1 cellular context compared by ENCODE assay signal in the genomic region with DNA sequence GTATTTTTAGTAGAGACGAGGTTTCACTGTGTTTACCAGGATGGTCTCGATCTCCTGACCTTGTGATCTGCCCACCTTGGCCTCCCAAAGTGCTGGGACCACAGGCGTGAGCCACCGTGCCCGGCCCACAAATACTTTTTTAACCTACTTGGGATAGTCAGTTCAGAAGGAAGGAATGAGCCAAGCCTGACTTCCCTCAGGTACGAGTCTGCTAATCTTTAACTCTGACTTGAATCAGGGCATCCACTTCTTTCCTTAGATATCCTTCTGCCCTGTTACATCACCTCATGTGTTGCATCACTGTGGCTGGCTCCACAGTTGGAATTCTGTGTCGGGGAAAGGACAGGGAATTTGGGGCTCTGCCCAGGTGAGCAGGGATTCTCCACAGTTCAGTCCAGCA.
TF ChIP-seq lines count a peak whose summit lies in the region.

No MANE protein-coding gene starts in this region.

TF ChIP-seq in HepG2, 621 proteins besides CTCF, POLR2A, EP300 and RAD21 (continued from another document and continues in another):
- TF ChIP-seq, protein P1, sequence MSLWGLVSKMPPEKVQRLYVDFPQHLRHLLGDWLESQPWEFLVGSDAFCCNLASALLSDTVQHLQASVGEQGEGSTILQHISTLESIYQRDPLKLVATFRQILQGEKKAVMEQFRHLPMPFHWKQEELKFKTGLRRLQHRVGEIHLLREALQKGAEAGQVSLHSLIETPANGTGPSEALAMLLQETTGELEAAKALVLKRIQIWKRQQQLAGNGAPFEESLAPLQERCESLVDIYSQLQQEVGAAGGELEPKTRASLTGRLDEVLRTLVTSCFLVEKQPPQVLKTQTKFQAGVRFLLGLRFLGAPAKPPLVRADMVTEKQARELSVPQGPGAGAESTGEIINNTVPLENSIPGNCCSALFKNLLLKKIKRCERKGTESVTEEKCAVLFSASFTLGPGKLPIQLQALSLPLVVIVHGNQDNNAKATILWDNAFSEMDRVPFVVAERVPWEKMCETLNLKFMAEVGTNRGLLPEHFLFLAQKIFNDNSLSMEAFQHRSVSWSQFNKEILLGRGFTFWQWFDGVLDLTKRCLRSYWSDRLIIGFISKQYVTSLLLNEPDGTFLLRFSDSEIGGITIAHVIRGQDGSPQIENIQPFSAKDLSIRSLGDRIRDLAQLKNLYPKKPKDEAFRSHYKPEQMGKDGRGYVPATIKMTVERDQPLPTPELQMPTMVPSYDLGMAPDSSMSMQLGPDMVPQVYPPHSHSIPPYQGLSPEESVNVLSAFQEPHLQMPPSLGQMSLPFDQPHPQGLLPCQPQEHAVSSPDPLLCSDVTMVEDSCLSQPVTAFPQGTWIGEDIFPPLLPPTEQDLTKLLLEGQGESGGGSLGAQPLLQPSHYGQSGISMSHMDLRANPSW (CRISPR knock-in tag; IDR thresholded peaks at IDR 0.05; ENCODE audit: borderline replicate concordance): no peak
- TF ChIP-seq ZBTB1 (CRISPR knock-in tag; IDR thresholded peaks at IDR 0.05; ENCODE audit: borderline replicate concordance) (no peak), POLR2AphosphoS5 (IDR thresholded peaks at IDR 0.05; ENCODE audit: low read depth, low read length) (no peak), ZNF292 (CRISPR knock-in tag; IDR thresholded peaks at IDR 0.05; ENCODE audit: borderline replicate concordance, low read depth) (no peak), HNF4A (CRISPR knock-in tag; IDR thresholded peaks at IDR 0.05) (peak; percentile 79), ZBTB42 (CRISPR knock-in tag; IDR thresholded peaks at IDR 0.05) (no peak), ZNF841 (CRISPR knock-in tag; IDR thresholded peaks at IDR 0.05; ENCODE audit: borderline replicate concordance) (no peak), YEATS4 (CRISPR knock-in tag; IDR thresholded peaks at IDR 0.05; ENCODE audit: borderline replicate concordance) (peak; percentile 61; the same call in 1 of the 2 replicates), TP53 (CRISPR knock-in tag; conservative IDR thresholded peaks at IDR 0.05) (no peak), ZNF24 (IDR thresholded peaks at IDR 0.05) (no peak), ZNF329 (CRISPR knock-in tag; IDR thresholded peaks at IDR 0.05; ENCODE audit: low read depth) (no peak), PTBP1 (IDR thresholded peaks at IDR 0.05; ENCODE audit: low read depth, low read length, poor library complexity, severe bottlenecking) (no peak), MIER3 (CRISPR knock-in tag; IDR thresholded peaks at IDR 0.05; ENCODE audit: borderline replicate concordance) (peak; percentile 76; the same call in 1 of the 2 replicates), RFX3 (CRISPR knock-in tag; IDR thresholded peaks at IDR 0.05) (no peak), MZF1 (CRISPR knock-in tag; IDR thresholded peaks at IDR 0.05; ENCODE audit: borderline replicate concordance) (no peak), JDP2 (CRISPR knock-in tag; IDR thresholded peaks at IDR 0.05; ENCODE audit: borderline replicate concordance) (no peak), ERF (CRISPR knock-in tag; IDR thresholded peaks at IDR 0.05) (0 out of 2 replicates have a peak, but pooled peaks have one; percentile 36), GMEB1 (CRISPR knock-in tag; IDR thresholded peaks at IDR 0.05; ENCODE audit: borderline replicate concordance) (no peak), HNRNPLL (IDR thresholded peaks at IDR 0.05; ENCODE audit: low read depth, low read length, poor library complexity, severe bottlenecking) (no peak), ETV5 (CRISPR knock-in tag; IDR thresholded peaks at IDR 0.05; ENCODE audit: borderline replicate concordance) (peak; percentile 59; the same call in 1 of the 2 replicates)
- TF ChIP-seq, protein P2, sequence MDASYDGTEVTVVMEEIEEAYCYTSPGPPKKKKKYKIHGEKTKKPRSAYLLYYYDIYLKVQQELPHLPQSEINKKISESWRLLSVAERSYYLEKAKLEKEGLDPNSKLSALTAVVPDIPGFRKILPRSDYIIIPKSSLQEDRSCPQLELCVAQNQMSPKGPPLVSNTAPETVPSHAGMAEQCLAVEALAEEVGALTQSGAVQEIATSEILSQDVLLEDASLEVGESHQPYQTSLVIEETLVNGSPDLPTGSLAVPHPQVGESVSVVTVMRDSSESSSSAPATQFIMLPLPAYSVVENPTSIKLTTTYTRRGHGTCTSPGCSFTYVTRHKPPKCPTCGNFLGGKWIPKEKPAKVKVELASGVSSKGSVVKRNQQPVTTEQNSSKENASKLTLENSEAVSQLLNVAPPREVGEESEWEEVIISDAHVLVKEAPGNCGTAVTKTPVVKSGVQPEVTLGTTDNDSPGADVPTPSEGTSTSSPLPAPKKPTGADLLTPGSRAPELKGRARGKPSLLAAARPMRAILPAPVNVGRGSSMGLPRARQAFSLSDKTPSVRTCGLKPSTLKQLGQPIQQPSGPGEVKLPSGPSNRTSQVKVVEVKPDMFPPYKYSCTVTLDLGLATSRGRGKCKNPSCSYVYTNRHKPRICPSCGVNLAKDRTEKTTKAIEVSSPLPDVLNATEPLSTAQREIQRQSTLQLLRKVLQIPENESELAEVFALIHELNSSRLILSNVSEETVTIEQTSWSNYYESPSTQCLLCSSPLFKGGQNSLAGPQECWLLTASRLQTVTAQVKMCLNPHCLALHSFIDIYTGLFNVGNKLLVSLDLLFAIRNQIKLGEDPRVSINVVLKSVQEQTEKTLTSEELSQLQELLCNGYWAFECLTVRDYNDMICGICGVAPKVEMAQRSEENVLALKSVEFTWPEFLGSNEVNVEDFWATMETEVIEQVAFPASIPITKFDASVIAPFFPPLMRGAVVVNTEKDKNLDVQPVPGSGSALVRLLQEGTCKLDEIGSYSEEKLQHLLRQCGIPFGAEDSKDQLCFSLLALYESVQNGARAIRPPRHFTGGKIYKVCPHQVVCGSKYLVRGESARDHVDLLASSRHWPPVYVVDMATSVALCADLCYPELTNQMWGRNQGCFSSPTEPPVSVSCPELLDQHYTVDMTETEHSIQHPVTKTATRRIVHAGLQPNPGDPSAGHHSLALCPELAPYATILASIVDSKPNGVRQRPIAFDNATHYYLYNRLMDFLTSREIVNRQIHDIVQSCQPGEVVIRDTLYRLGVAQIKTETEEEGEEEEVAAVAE (CRISPR knock-in tag; IDR thresholded peaks at IDR 0.05; ENCODE audit: borderline replicate concordance): peak; percentile 59; the same call in 1 of the 2 replicates
- TF ChIP-seq, protein P3, sequence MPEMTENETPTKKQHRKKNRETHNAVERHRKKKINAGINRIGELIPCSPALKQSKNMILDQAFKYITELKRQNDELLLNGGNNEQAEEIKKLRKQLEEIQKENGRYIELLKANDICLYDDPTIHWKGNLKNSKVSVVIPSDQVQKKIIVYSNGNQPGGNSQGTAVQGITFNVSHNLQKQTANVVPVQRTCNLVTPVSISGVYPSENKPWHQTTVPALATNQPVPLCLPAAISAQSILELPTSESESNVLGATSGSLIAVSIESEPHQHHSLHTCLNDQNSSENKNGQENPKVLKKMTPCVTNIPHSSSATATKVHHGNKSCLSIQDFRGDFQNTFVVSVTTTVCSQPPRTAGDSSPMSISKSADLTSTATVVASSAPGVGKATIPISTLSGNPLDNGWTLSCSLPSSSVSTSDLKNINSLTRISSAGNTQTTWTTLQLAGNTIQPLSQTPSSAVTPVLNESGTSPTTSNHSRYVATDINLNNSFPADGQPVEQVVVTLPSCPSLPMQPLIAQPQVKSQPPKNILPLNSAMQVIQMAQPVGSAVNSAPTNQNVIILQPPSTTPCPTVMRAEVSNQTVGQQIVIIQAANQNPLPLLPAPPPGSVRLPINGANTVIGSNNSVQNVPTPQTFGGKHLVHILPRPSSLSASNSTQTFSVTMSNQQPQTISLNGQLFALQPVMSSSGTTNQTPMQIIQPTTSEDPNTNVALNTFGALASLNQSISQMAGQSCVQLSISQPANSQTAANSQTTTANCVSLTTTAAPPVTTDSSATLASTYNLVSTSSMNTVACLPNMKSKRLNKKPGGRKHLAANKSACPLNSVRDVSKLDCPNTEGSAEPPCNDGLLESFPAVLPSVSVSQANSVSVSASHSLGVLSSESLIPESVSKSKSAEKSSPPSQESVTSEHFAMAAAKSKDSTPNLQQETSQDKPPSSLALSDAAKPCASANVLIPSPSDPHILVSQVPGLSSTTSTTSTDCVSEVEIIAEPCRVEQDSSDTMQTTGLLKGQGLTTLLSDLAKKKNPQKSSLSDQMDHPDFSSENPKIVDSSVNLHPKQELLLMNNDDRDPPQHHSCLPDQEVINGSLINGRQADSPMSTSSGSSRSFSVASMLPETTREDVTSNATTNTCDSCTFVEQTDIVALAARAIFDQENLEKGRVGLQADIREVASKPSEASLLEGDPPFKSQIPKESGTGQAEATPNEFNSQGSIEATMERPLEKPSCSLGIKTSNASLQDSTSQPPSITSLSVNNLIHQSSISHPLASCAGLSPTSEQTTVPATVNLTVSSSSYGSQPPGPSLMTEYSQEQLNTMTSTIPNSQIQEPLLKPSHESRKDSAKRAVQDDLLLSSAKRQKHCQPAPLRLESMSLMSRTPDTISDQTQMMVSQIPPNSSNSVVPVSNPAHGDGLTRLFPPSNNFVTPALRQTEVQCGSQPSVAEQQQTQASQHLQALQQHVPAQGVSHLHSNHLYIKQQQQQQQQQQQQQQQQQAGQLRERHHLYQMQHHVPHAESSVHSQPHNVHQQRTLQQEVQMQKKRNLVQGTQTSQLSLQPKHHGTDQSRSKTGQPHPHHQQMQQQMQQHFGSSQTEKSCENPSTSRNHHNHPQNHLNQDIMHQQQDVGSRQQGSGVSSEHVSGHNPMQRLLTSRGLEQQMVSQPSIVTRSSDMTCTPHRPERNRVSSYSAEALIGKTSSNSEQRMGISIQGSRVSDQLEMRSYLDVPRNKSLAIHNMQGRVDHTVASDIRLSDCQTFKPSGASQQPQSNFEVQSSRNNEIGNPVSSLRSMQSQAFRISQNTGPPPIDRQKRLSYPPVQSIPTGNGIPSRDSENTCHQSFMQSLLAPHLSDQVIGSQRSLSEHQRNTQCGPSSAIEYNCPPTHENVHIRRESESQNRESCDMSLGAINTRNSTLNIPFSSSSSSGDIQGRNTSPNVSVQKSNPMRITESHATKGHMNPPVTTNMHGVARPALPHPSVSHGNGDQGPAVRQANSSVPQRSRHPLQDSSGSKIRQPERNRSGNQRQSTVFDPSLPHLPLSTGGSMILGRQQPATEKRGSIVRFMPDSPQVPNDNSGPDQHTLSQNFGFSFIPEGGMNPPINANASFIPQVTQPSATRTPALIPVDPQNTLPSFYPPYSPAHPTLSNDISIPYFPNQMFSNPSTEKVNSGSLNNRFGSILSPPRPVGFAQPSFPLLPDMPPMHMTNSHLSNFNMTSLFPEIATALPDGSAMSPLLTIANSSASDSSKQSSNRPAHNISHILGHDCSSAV (CRISPR knock-in tag; IDR thresholded peaks at IDR 0.05; ENCODE audit: borderline replicate concordance): no peak
- TF ChIP-seq, protein P4, sequence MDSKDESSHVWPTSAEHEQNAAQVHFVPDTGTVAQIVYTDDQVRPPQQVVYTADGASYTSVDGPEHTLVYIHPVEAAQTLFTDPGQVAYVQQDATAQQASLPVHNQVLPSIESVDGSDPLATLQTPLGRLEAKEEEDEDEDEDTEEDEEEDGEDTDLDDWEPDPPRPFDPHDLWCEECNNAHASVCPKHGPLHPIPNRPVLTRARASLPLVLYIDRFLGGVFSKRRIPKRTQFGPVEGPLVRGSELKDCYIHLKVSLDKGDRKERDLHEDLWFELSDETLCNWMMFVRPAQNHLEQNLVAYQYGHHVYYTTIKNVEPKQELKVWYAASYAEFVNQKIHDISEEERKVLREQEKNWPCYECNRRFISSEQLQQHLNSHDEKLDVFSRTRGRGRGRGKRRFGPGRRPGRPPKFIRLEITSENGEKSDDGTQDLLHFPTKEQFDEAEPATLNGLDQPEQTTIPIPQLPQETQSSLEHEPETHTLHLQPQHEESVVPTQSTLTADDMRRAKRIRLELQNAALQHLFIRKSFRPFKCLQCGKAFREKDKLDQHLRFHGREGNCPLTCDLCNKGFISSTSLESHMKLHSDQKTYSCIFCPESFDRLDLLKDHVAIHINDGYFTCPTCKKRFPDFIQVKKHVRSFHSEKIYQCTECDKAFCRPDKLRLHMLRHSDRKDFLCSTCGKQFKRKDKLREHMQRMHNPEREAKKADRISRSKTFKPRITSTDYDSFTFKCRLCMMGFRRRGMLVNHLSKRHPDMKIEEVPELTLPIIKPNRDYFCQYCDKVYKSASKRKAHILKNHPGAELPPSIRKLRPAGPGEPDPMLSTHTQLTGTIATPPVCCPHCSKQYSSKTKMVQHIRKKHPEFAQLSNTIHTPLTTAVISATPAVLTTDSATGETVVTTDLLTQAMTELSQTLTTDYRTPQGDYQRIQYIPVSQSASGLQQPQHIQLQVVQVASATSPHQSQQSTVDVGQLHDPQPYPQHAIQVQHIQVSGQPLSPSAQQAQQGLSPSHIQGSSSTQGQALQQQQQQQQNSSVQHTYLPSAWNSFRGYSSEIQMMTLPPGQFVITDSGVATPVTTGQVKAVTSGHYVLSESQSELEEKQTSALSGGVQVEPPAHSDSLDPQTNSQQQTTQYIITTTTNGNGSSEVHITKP (CRISPR knock-in tag; IDR thresholded peaks at IDR 0.05; ENCODE audit: low read depth): peak; percentile 79
- TF ChIP-seq, protein P5, sequence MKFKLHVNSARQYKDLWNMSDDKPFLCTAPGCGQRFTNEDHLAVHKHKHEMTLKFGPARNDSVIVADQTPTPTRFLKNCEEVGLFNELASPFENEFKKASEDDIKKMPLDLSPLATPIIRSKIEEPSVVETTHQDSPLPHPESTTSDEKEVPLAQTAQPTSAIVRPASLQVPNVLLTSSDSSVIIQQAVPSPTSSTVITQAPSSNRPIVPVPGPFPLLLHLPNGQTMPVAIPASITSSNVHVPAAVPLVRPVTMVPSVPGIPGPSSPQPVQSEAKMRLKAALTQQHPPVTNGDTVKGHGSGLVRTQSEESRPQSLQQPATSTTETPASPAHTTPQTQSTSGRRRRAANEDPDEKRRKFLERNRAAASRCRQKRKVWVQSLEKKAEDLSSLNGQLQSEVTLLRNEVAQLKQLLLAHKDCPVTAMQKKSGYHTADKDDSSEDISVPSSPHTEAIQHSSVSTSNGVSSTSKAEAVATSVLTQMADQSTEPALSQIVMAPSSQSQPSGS (CRISPR knock-in tag; IDR thresholded peaks at IDR 0.05): peak; percentile 97
- TF ChIP-seq, protein P6, sequence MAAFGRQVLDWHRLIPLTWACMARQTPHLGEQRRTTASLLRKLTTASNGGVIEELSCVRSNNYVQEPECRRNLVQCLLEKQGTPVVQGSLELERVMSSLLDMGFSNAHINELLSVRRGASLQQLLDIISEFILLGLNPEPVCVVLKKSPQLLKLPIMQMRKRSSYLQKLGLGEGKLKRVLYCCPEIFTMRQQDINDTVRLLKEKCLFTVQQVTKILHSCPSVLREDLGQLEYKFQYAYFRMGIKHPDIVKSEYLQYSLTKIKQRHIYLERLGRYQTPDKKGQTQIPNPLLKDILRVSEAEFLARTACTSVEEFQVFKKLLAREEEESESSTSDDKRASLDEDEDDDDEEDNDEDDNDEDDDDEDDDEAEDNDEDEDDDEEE (CRISPR knock-in tag; IDR thresholded peaks at IDR 0.05): no peak
- TF ChIP-seq, protein P7, sequence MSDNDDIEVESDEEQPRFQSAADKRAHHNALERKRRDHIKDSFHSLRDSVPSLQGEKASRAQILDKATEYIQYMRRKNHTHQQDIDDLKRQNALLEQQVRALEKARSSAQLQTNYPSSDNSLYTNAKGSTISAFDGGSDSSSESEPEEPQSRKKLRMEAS (IDR thresholded peaks at IDR 0.05): no peak; the same call in 1 of the 2 replicates
